Comparison of ENCODE assay signal across 18 cellular contexts in the genomic region with DNA sequence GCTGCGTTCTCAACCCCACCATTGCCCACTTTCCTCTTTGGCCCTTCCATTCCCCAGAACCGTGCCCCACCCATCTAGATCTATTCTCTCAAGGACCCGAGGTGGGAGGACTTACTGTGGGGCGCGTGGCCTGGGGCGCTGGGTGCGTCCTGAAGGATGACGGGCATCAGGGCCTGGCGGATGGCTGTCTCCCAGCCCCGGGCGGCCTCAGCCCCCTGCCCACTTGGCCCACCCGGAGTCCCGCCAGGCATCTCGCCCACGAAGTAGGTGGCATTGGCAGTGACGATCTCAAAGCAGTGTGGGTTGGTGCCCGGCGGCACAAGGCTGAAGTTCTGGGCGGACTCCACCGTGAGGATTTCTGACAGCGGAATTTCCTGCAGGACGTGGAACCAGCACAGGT. TPM values are rescaled to one million over a fixed set of nuclear protein-coding genes. Genes with fewer than 3 reads are reported as not detected.
DNase-seq lines count a peak whose midpoint lies in the region; ATAC-seq and TF ChIP-seq lines count a peak whose summit lies in the region.
"Had no signal": no experiment of that assay in that cellular context is flagged by ENCODE, and none has a peak within 500 bp of the region (broad histone marks: within the 10 kb centered on the region; RNA-seq: fewer than 3 reads in every experiment).

No MANE protein-coding gene starts in this region.

- no peak overlapping the region for H2BK5ac ChIP-seq in trophoblast cell (ENCODE audit: low read depth, low read length, poor library complexity)

- H4K91ac ChIP-seq in trophoblast cell (ENCODE audit: low read depth, low read length), result no peak overlapping the region

- H3K4me3 Mint-ChIP-seq in activated CD4-positive, alpha-beta T cell treated with anti-CD3 and anti-CD28 coated beads for 36 hours, result no peak overlapping the region
- H3K4me3 Mint-ChIP-seq in activated CD4-positive, alpha-beta T cell treated with anti-CD3 and anti-CD28 coated beads, Interleukin-2, amount 10 ng/mL, durations not matched to agents 24 days and 14 days, result no peak overlapping the region
- H3K4me3 Mint-ChIP-seq: CD4-positive, alpha-beta memory T cell; HFFc6 had no signal

- no peak overlapping the region for H2BK12ac ChIP-seq in trophoblast cell (ENCODE audit: low read length)

- RAD21 ChIA-PET in HCT116 (lab: Charles Lee; ENCODE audit: low non-redundant PET in 1 of 2, low total read pairs in 2 of 2, uncharacterized antibody in 2 of 2, unreplicated experiment in 2 of 2), result interaction anchor here in 1 of 2 experiments (0.7 kb wide), 1 partner anchor 79 kb away, joined by 4 read pairs; no protein-coding TSS in a partner anchor

- intact Hi-C loops in activated CD4-positive, alpha-beta T cell treated with anti-CD3 and anti-CD28 coated beads for 36 hours (cut with DNase I, micrococcal nuclease), result loop anchor here in 1 of 2 experiments (5.0 kb wide), 1 partner anchor 34 kb away; no protein-coding TSS in a partner anchor
- intact Hi-C loops in activated CD4-positive, alpha-beta T cell treated with anti-CD3 and anti-CD28 coated beads, Interleukin-2, amount 10 ng/mL, durations not matched to agents 24 days and 14 days (cut with micrococcal nuclease), result no loop called here
- intact Hi-C loops in HCT116 (cut with micrococcal nuclease), result no loop called here

- no peak overlapping the region for H3K4ac ChIP-seq in trophoblast cell (ENCODE audit: low read depth, low read length)

- CTCF ChIA-PET in activated CD4-positive, alpha-beta T cell treated with anti-CD3 and anti-CD28 coated beads for 36 hours (lab: Charles Lee), result interaction anchor here (2.1 kb wide), 1 partner anchor 11 kb away, joined by 8 read pairs; no protein-coding TSS in a partner anchor
- CTCF ChIA-PET in HCT116 (lab: Charles Lee), result no interaction called here

- TF ChIP-seq POLR2A in HCT116 (IDR thresholded peaks at IDR 0.05; ENCODE audit: borderline replicate concordance, extremely low read depth, insufficient read depth, insufficient read length), result no peak

- no peak for TF ChIP-seq RAD21 in HCT116 (IDR thresholded peaks at IDR 0.05; ENCODE audit: low read depth)

- H4K8ac ChIP-seq in trophoblast cell (ENCODE audit: low read depth, low read length), result no peak overlapping the region

- H3K27ac Mint-ChIP-seq in activated CD4-positive, alpha-beta T cell treated with anti-CD3 and anti-CD28 coated beads for 36 hours, result peak overlapping the region; percentile 47
- H3K27ac Mint-ChIP-seq in activated CD4-positive, alpha-beta T cell treated with anti-CD3 and anti-CD28 coated beads, Interleukin-2, amount 10 ng/mL, durations not matched to agents 24 days and 14 days, result no peak overlapping the region
- H3K27ac Mint-ChIP-seq: HFFc6 had no signal

- no peak overlapping the region for H2BK120ac ChIP-seq in trophoblast cell (ENCODE audit: insufficient read depth, low read length, poor library complexity)

- no peaks in the 10 kb centered on the region for H3K79me1 ChIP-seq in trophoblast cell (ENCODE audit: low read length)

- H3K27ac ChIP-seq in HCT116 (ENCODE audit: low read depth, low read length) (no peak overlapping the region), trophoblast cell (ENCODE audit: low read depth, low read length) (no peak overlapping the region)
- H3K27ac ChIP-seq: BLaER1 treated with 17β-estradiol and CSF1 and Interleukin-3, amounts not matched to agents 10 nM and 100 nM; HL-60 had no signal

- WGBS in trophoblast cell (ENCODE audit: extremely low coverage, insufficient coverage, insufficient read length), result no CpG with 5 or more reads among the region's 22 CpGs

- H3K79me2 ChIP-seq in HCT116 (ENCODE audit: insufficient read depth, low read length) (peaks cover 8% of the 10 kb centered on the region; the same call in 1 of the 2 replicates), trophoblast cell (ENCODE audit: control insufficient read depth, insufficient read depth, low read length, poor library complexity) (no peaks in the 10 kb centered on the region)

- H3K36me3 Mint-ChIP-seq in activated CD4-positive, alpha-beta T cell treated with anti-CD3 and anti-CD28 coated beads for 36 hours (ENCODE audit: low read depth), result peaks cover 69% of the 10 kb centered on the region
- peaks cover 88% of the 10 kb centered on the region for H3K36me3 Mint-ChIP-seq in activated CD4-positive, alpha-beta T cell treated with anti-CD3 and anti-CD28 coated beads, Interleukin-2, amount 10 ng/mL, durations not matched to agents 24 days and 14 days (ENCODE audit: low read depth)

- POLR2A ChIA-PET in activated CD4-positive, alpha-beta T cell treated with anti-CD3 and anti-CD28 coated beads for 36 hours (lab: Charles Lee), result no interaction called here
- POLR2A ChIA-PET in HCT116 (lab: Charles Lee), result no interaction called here

- no peaks in the 10 kb centered on the region for H3K4me1 Mint-ChIP-seq in activated CD4-positive, alpha-beta T cell treated with anti-CD3 and anti-CD28 coated beads for 36 hours
- H3K4me1 Mint-ChIP-seq in activated CD4-positive, alpha-beta T cell treated with anti-CD3 and anti-CD28 coated beads, Interleukin-2, amount 10 ng/mL, durations not matched to agents 24 days and 14 days, result peaks cover 6% of the 10 kb centered on the region
- H3K4me1 Mint-ChIP-seq: CD4-positive, alpha-beta memory T cell had no signal

- no peaks in the 10 kb centered on the region for H3K9me3 ChIP-seq in HCT116 (ENCODE audit: control insufficient read depth in 1 of 2, insufficient read depth in 1 of 2, low read depth in 1 of 2, low read length in 2 of 2)
- no peaks in the 10 kb centered on the region for H3K9me3 ChIP-seq in trophoblast cell (ENCODE audit: insufficient read depth, low read depth, low read length)
- H3K9me3 ChIP-seq: HAP-1 had no signal

- H4K12ac ChIP-seq in trophoblast cell (ENCODE audit: low read depth, low read length), result no peak overlapping the region

- no TSS peak for BruUV-seq in HCT116 (replicated peaks; lab: Mats Ljungman, UMichigan)

- no peak for ATAC-seq in activated CD4-positive, alpha-beta T cell treated with anti-CD3 and anti-CD28 coated beads for 36 hours
- no peak for ATAC-seq in HCT116
- ATAC-seq in HG02870 (IDR thresholded peaks at IDR 0.05; ENCODE audit: unreplicated experiment), result no peak

- H3K14ac ChIP-seq in trophoblast cell (ENCODE audit: low read length), result no peak overlapping the region

- H3K9me2 ChIP-seq in HCT116 (ENCODE audit: insufficient read depth), result no peaks in the 10 kb centered on the region

- H3K9me3 Mint-ChIP-seq in activated CD4-positive, alpha-beta T cell treated with anti-CD3 and anti-CD28 coated beads for 36 hours (ENCODE audit: low read depth), result no peaks in the 10 kb centered on the region
- H3K9me3 Mint-ChIP-seq in activated CD4-positive, alpha-beta T cell treated with anti-CD3 and anti-CD28 coated beads, Interleukin-2, amount 10 ng/mL, durations not matched to agents 24 days and 14 days, result no peaks in the 10 kb centered on the region
- H3K9me3 Mint-ChIP-seq: CD4-positive, alpha-beta memory T cell; HFFc6 had no signal

- H3K9ac ChIP-seq in HCT116 (ENCODE audit: low read length) (no peak overlapping the region), trophoblast cell (ENCODE audit: low read length) (no peak overlapping the region)
- H3K9ac ChIP-seq: BLaER1 treated with 17β-estradiol and CSF1 and Interleukin-3, amounts not matched to agents 10 nM and 100 nM had no signal

- peaks cover 47 to 58% of the 10 kb centered on the region in 2 experiments for H3K36me3 ChIP-seq in HCT116 (ENCODE audit: control insufficient read depth in 1 of 2, insufficient read depth in 2 of 2, low read length in 2 of 2)
- peaks cover 74 to 87% of the 10 kb centered on the region in 2 experiments for H3K36me3 ChIP-seq in trophoblast cell (ENCODE audit: control insufficient read depth in 1 of 2, insufficient read depth in 2 of 2, low read length in 2 of 2)

- H2AFZ ChIP-seq in HCT116 (ENCODE audit: low read depth, low read length, poor library complexity, severe bottlenecking), result no peak overlapping the region
- H2AFZ ChIP-seq in trophoblast cell (ENCODE audit: insufficient read depth, low read length, poor library complexity), result no peak overlapping the region

- H3K4me3 ChIP-seq in HCT116 (replicated peaks in 1 of 2; ENCODE audit: low read depth in 1 of 2, low read length in 2 of 2) (no peak overlapping the region), trophoblast cell (ENCODE audit: low read depth, low read length) (no peak overlapping the region)
- H3K4me3 ChIP-seq: BLaER1 treated with 17β-estradiol and CSF1 and Interleukin-3, amounts not matched to agents 10 nM and 100 nM; HAP-1 had no signal

- H3K4me1 ChIP-seq in HCT116 (ENCODE audit: control insufficient read depth in 1 of 2, insufficient read depth in 2 of 2, low read length in 2 of 2), result peaks cover 10 to 28% of the 10 kb centered on the region in 2 experiments
- peaks cover 0 to 2% of the 10 kb centered on the region in 2 experiments for H3K4me1 ChIP-seq in trophoblast cell (ENCODE audit: control insufficient read depth in 1 of 2, insufficient read depth in 2 of 2, low read length in 2 of 2)
- H3K4me1 ChIP-seq: BLaER1 treated with 17β-estradiol and CSF1 and Interleukin-3, amounts not matched to agents 10 nM and 100 nM; HAP-1 had no signal

- no peak overlapping the region for H2AK5ac ChIP-seq in trophoblast cell (ENCODE audit: low read length)

- H3K27me3 ChIP-seq in HCT116 (ENCODE audit: insufficient read depth, low read length) (no peaks in the 10 kb centered on the region), trophoblast cell (ENCODE audit: insufficient read depth, low read length) (no peaks in the 10 kb centered on the region)
- H3K27me3 ChIP-seq: BLaER1 treated with 17β-estradiol and CSF1 and Interleukin-3, amounts not matched to agents 10 nM and 100 nM had no signal

- DNase-seq in activated CD4-positive, alpha-beta T cell treated with anti-CD3 and anti-CD28 coated beads for 36 hours, result no peak
- DNase-seq in activated CD4-positive, alpha-beta T cell treated with anti-CD3 and anti-CD28 coated beads, Interleukin-2, amount 10 ng/mL, durations not matched to agents 24 days and 14 days, result no peak
- peak; percentile 7 for DNase-seq in AG20443 (ENCODE audit: low spot score)
- DNase-seq in HCT116 (ENCODE audit: low read depth, low spot score), result no peak
- no peak for DNase-seq in trophoblast cell
- DNase-seq in anterior cingulate cortex (lab: John Stamatoyannopoulos, UW), result no peak
- DNase-seq: 8988T; CD4-positive, alpha-beta memory T cell; DMS153; DMS79 treated with DMSO at 0.1 percent for 48 hours; EL; GOT3; KBM-7 had no signal

- peaks cover 3% of the 10 kb centered on the region; the same call in 1 of the 2 replicates for H4K20me1 ChIP-seq in HCT116 (ENCODE audit: insufficient read depth)

- H3K23ac ChIP-seq in trophoblast cell (ENCODE audit: low read length), result no peak overlapping the region

- TF ChIP-seq CTCF in HCT116 (IDR thresholded peaks at IDR 0.05 in 2 of 3, conservative IDR thresholded peaks at IDR 0.05 in 1 of 3; ENCODE audit: borderline replicate concordance in 1 of 3, insufficient read depth in 1 of 3, low read depth in 2 of 3, low read length in 2 of 3), result no peak

- peak overlapping the region; percentile 26 for H3K18ac ChIP-seq in trophoblast cell (ENCODE audit: low read length)

- no peaks in the 10 kb centered on the region for H3K27me3 Mint-ChIP-seq in activated CD4-positive, alpha-beta T cell treated with anti-CD3 and anti-CD28 coated beads for 36 hours
- H3K27me3 Mint-ChIP-seq in activated CD4-positive, alpha-beta T cell treated with anti-CD3 and anti-CD28 coated beads, Interleukin-2, amount 10 ng/mL, durations not matched to agents 24 days and 14 days, result no peaks in the 10 kb centered on the region
- H3K27me3 Mint-ChIP-seq: CD4-positive, alpha-beta memory T cell had no signal

- H3K4me2 ChIP-seq in HCT116 (ENCODE audit: low read length) (0 out of 2 replicates have a peak overlapping the region, but pooled peaks have one; percentile 14), trophoblast cell (ENCODE audit: low read length) (no peak overlapping the region)
- H3K4me2 ChIP-seq: BLaER1 treated with 17β-estradiol and CSF1 and Interleukin-3, amounts not matched to agents 10 nM and 100 nM had no signal

RNA-seq across cellular contexts. Expression of a gene that starts 23.2 kb away (rescaled TPM):
- 10 to 100 TPM; 76.0 to 78.3 TPM for total RNA-seq in activated CD4-positive, alpha-beta T cell treated with anti-CD3 and anti-CD28 coated beads for 36 hours
- total RNA-seq in activated CD4-positive, alpha-beta T cell treated with anti-CD3 and anti-CD28 coated beads, Interleukin-2, amount 10 ng/mL, durations not matched to agents 24 days and 14 days, result 89.1 and 90.5 TPM in 2 replicates
- 73.5 TPM for total RNA-seq in HCT116 (2021; ENCODE audit: unreplicated experiment)
- 62.1 and 81.0 TPM in 2 replicates for polyA plus RNA-seq in HCT116 (2012)
- 69.9 and 71.7 TPM in 2 replicates for polyA plus RNA-seq in trophoblast cell (2013)

RNA-seq across cellular contexts. Expression of a gene that starts 32.8 kb away (rescaled TPM):
- total RNA-seq in activated CD4-positive, alpha-beta T cell treated with anti-CD3 and anti-CD28 coated beads for 36 hours, result 1 to 10 TPM; 2.9 to 3.1 TPM
- 3.2 and 3.7 TPM in 2 replicates for total RNA-seq in activated CD4-positive, alpha-beta T cell treated with anti-CD3 and anti-CD28 coated beads, Interleukin-2, amount 10 ng/mL, durations not matched to agents 24 days and 14 days
- total RNA-seq in HCT116 (2021; ENCODE audit: unreplicated experiment), result 2.0 TPM
- polyA plus RNA-seq in HCT116 (2012), result 0.64 and 1.3 TPM in 2 replicates
- polyA plus RNA-seq in trophoblast cell (2013), result 13.8 and 15.5 TPM in 2 replicates
- total RNA-seq: CD4-positive, alpha-beta memory T cell had no signal
- polyA plus RNA-seq: CD4-positive, alpha-beta memory T cell had no signal

RNA-seq across cellular contexts. Expression of a gene that starts 52.1 kb away (rescaled TPM):
- total RNA-seq in activated CD4-positive, alpha-beta T cell treated with anti-CD3 and anti-CD28 coated beads for 36 hours, result 10 to 100 TPM; 12.1 to 16.2 TPM
- total RNA-seq in activated CD4-positive, alpha-beta T cell treated with anti-CD3 and anti-CD28 coated beads, Interleukin-2, amount 10 ng/mL, durations not matched to agents 24 days and 14 days, result 20.8 and 21.4 TPM in 2 replicates
- total RNA-seq in HCT116 (2021; ENCODE audit: unreplicated experiment), result 19.4 TPM
- polyA plus RNA-seq in HCT116 (2012), result 9.0 and 13.3 TPM in 2 replicates
- polyA plus RNA-seq in trophoblast cell (2013), result 20.5 TPM in 2 replicates

RNA-seq across cellular contexts. Expression of a gene that starts 52.5 kb away (rescaled TPM):
- 10 to 100 TPM; 56.4 to 56.8 TPM for total RNA-seq in activated CD4-positive, alpha-beta T cell treated with anti-CD3 and anti-CD28 coated beads for 36 hours
- 101 and 107 TPM in 2 replicates for total RNA-seq in activated CD4-positive, alpha-beta T cell treated with anti-CD3 and anti-CD28 coated beads, Interleukin-2, amount 10 ng/mL, durations not matched to agents 24 days and 14 days
- total RNA-seq in HCT116 (2021; ENCODE audit: unreplicated experiment), result 107 TPM
- polyA plus RNA-seq in HCT116 (2012), result 95.1 and 137 TPM in 2 replicates
- 65.1 and 66.3 TPM in 2 replicates for polyA plus RNA-seq in trophoblast cell (2013)

RNA-seq across cellular contexts. Expression of a gene that starts 57.8 kb away (rescaled TPM):
- 10 to 100 TPM; 13.8 to 17.4 TPM for total RNA-seq in activated CD4-positive, alpha-beta T cell treated with anti-CD3 and anti-CD28 coated beads for 36 hours
- 13.3 and 14.1 TPM in 2 replicates for total RNA-seq in activated CD4-positive, alpha-beta T cell treated with anti-CD3 and anti-CD28 coated beads, Interleukin-2, amount 10 ng/mL, durations not matched to agents 24 days and 14 days
- not detected for total RNA-seq in HCT116 (2021; ENCODE audit: unreplicated experiment)
- polyA plus RNA-seq in HCT116 (2012), result not detected in 2 replicates
- polyA plus RNA-seq in trophoblast cell (2013), result 2.0 TPM in 1 of 2 replicates, not detected in the other
- total RNA-seq: CD4-positive, alpha-beta memory T cell; HFFc6 had no signal
- polyA plus RNA-seq: CD4-positive, alpha-beta memory T cell had no signal
